In genomic region chrX:11688201-11688600, GRCh38 we compare ENCODE assay signal across 1 cellular context.
TF ChIP-seq lines count a peak whose summit lies in the region.

No MANE protein-coding gene starts in this region.

TF ChIP-seq in IMR-90, 13 proteins besides CTCF, POLR2A, EP300 and RAD21 (continued from another document):
- TF ChIP-seq USF2 (IDR thresholded peaks at IDR 0.05; ENCODE audit: low read depth, low read length) (no peak), NFE2L2 (IDR thresholded peaks at IDR 0.05; ENCODE audit: low read depth, low read length) (no peak), CEBPB (IDR thresholded peaks at IDR 0.05; ENCODE audit: low read depth, low read length) (no peak), MAFK (IDR thresholded peaks at IDR 0.05; ENCODE audit: low read depth, low read length) (no peak), MAZ (IDR thresholded peaks at IDR 0.05; ENCODE audit: borderline replicate concordance, low read depth, low read length) (no peak)
TF ChIP-seq in IMR-90: peak in this region for 0.
